In the genomic region with DNA sequence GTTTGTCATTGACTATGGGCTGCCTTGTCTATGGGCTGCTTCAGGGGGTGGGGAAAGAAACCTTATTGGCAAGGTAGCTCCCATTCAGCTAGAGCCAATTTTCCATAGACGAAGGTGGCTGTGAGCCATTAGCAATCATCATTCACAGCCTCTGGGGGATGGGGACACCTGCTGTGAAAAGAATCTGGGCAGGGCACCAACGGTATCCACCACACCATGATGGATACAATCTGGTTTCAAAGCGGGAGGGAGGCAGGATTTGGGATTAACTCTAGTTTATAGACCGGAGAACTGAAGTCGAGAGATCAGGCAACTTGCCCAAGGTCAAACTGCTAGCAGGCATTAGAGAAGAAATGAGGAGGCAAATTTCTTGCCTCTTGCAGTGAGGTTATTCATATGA, we compare ENCODE assay signal across 17 cellular contexts.
DNase-seq lines count a peak whose midpoint lies in the region; ATAC-seq and TF ChIP-seq lines count a peak whose summit lies in the region.
"Had no signal": no experiment of that assay in that cellular context is flagged by ENCODE, and none has a peak within 500 bp of the region (broad histone marks: within the 10 kb centered on the region; RNA-seq: fewer than 3 reads in every experiment).

No MANE protein-coding gene starts in this region.

- no peak overlapping the region for H3K4me3 ChIP-seq in body of pancreas

- H3K36me3 ChIP-seq in body of pancreas (replicated peaks in 1 of 2; ENCODE audit: insufficient read depth in 1 of 2, low read depth in 2 of 2) = no peaks in the 10 kb centered on the region

- no peaks in the 10 kb centered on the region for H3K36me3 Mint-ChIP-seq in T-helper 2 cell treated with Interferon-gamma antibody and Interleukin-4, amounts not matched to agents 5 μg/mL and 100 μg/mL, for 36 hours (ENCODE audit: low read depth)
- H3K36me3 Mint-ChIP-seq: IgD-negative memory B cell had no signal

- H3K27ac ChIP-seq in body of pancreas (peak overlapping the region; percentile 10 to 78 (median 74)), caudate nucleus (ENCODE audit: low read depth, low read length) (no peak overlapping the region)

- H3K27me3 Mint-ChIP-seq in T-helper 2 cell treated with Interferon-gamma antibody and Interleukin-4, amounts not matched to agents 5 μg/mL and 100 μg/mL, for 36 hours (ENCODE audit: low read depth) = no peaks in the 10 kb centered on the region
- H3K27me3 Mint-ChIP-seq: B cell; CD4-positive, alpha-beta T cell; IgD-negative memory B cell had no signal

- H3K4me3 Mint-ChIP-seq in T-helper 2 cell treated with Interferon-gamma antibody and Interleukin-4, amounts not matched to agents 5 μg/mL and 100 μg/mL, for 36 hours = no peak overlapping the region
- H3K4me3 Mint-ChIP-seq: B cell; CD4-positive, alpha-beta T cell; IgD-negative memory B cell had no signal

- no peaks in the 10 kb centered on the region for H3K9me3 ChIP-seq in body of pancreas
- H3K9me3 ChIP-seq: SK-N-SH had no signal

- H3K4me1 Mint-ChIP-seq in T-helper 2 cell treated with Interferon-gamma antibody and Interleukin-4, amounts not matched to agents 5 μg/mL and 100 μg/mL, for 36 hours (ENCODE audit: low read depth) = no peaks in the 10 kb centered on the region
- H3K4me1 Mint-ChIP-seq: B cell, IgD-negative memory B cell had no signal

- TF ChIP-seq CTCF in body of pancreas (IDR thresholded peaks at IDR 0.05) = no peak

- intact Hi-C loops in body of pancreas (cut with DNase I) = no loop called here

- no peak for TF ChIP-seq POLR2A in body of pancreas (IDR thresholded peaks at IDR 0.05)

- peaks cover 39% of the 10 kb centered on the region for H3K4me1 ChIP-seq in body of pancreas

- H3K9me3 Mint-ChIP-seq in T-helper 2 cell treated with Interferon-gamma antibody and Interleukin-4, amounts not matched to agents 5 μg/mL and 100 μg/mL, for 36 hours = peaks cover 33% of the 10 kb centered on the region

- no peaks in the 10 kb centered on the region for H3K27me3 ChIP-seq in body of pancreas

- peak; percentile 63 for DNase-seq in NCI-H446 treated with DMSO at 0.1 percent for 48 hours (lab: John Stamatoyannopoulos, UW)
- peak; percentile 74 to 88 (median 84) for DNase-seq in body of pancreas
- DNase-seq in left lobe of liver (ENCODE audit: low spot score) = no peak
- DNase-seq in T-helper 2 cell treated with Interferon-gamma antibody and Interleukin-4, amounts not matched to agents 5 μg/mL and 100 μg/mL, for 36 hours (ENCODE audit: low spot score) = no peak
- DNase-seq in caudate nucleus (lab: John Stamatoyannopoulos, UW) = no peak
- DNase-seq in KBM-7 = no peak
- DNase-seq in DMS79 (lab: John Stamatoyannopoulos, UW) = no peak
- DNase-seq: Calu3; CD4-positive, alpha-beta T cell; DMS79 treated with DMSO at 0.1 percent for 48 hours; HCEC 1CT; NCI-H2081 treated with DMSO at 0.1 percent for 48 hours; NCI-H524; SHP77; SK-N-SH had no signal

- H3K27ac Mint-ChIP-seq in T-helper 2 cell treated with Interferon-gamma antibody and Interleukin-4, amounts not matched to agents 5 μg/mL and 100 μg/mL, for 36 hours = no peak overlapping the region
- H3K27ac Mint-ChIP-seq: B cell; CD4-positive, alpha-beta T cell; IgD-negative memory B cell had no signal

- in situ Hi-C loops in KBM-7 (cut with MboI; ENCODE audit: low pct_unique_long_range_greater_than_20kb, low sequenced_read_pairs) = no loop called here

- ATAC-seq in body of pancreas = peak; percentile 90
- peak; percentile 25 for ATAC-seq in left lobe of liver

- WGBS in body of pancreas, 2 donors = 5 to 7% methylated on average over 4 to 5 of the region's 5 CpGs

Comparison
In these comparisons a context has a peak if more than half of its experiments do, and no peak if none do; other contexts are left out.
1. DNase-seq: peak in NCI-H446 treated with DMSO at 0.1 percent for 48 hours (single experiment) and body of pancreas (4 of 4); none in left lobe of liver (single experiment), T-helper 2 cell treated with Interferon-gamma antibody and Interleukin-4, amounts not matched to agents 5 μg/mL and 100 μg/mL, for 36 hours (single experiment), caudate nucleus (0 of 61), KBM-7 (single experiment) and DMS79 (single experiment).